27 cellular contexts compared by ENCODE assay signal in genomic region chr1:167882376-167882775, GRCh38. TPM values are rescaled to one million over a fixed set of nuclear protein-coding genes. Genes with fewer than 3 reads are reported as not detected.
"Had no signal": no experiment of that assay in that cellular context is flagged by ENCODE, and none has a peak within 500 bp of the region (broad histone marks: within the 10 kb centered on the region; RNA-seq: fewer than 3 reads in every experiment).

No MANE protein-coding gene starts in this region.

- ATAC-seq: naive thymus-derived CD4-positive, alpha-beta T cell; natural killer cell; psoas muscle; right cardiac atrium; right lobe of liver; stimulated activated effector memory CD8-positive, alpha-beta T cell treated with anti-CD3 and anti-CD28 coated beads, Interleukin-12 subunit alpha, Interleukin-12 subunit beta, amount 100 ng/mL, for 72 hours; stimulated activated naive B cell treated with anti-CD40 and anti-IgM and Interleukin-4, amounts not matched to agents 10 μg/mL and 1 μg/mL and 100 μg/mL, for 72 hours had no signal

- H3K4me3 ChIP-seq: ovary, psoas muscle, right lobe of liver, sigmoid colon, stomach, thoracic aorta, thyroid gland, tibial nerve, upper lobe of left lung, vagina had no signal

- H3K9me3 ChIP-seq: neutrophil, ovary, psoas muscle, right lobe of liver, sigmoid colon, stomach, thoracic aorta, thyroid gland, tibial nerve, upper lobe of left lung, vagina had no signal

- DNase-seq: naive thymus-derived CD4-positive, alpha-beta T cell; natural killer cell; nucleus accumbens; ovary; posterior cingulate gyrus; psoas muscle; right cardiac atrium; right lobe of liver; sigmoid colon; small intestine; stimulated activated CD4-positive, alpha-beta T cell treated with anti-CD3 and anti-CD28 coated beads, Interleukin-15, amount 100 ng/mL, for 24 hours; stimulated activated CD4-positive, alpha-beta T cell treated with anti-CD3 and anti-CD28 coated beads, Interleukin-2, amount 100 ng/mL, for 24 hours; stimulated activated CD4-positive, alpha-beta T cell treated with anti-CD3 and anti-CD28 coated beads, Interleukin-2, amount 100 ng/mL, for 48 hours; stimulated activated CD4-positive, alpha-beta T cell treated with anti-CD3 and anti-CD28 coated beads, Interleukin-4, amount 100 ng/mL, for 24 hours; stimulated activated naive B cell treated with anti-CD40 and anti-IgM and Interleukin-4, amounts not matched to agents 10 μg/mL and 1 μg/mL and 100 μg/mL, for 72 hours; stimulated activated naive CD4-positive, alpha-beta T cell treated with Interleukin-2 at 50 U/mL for 16 hours; stomach; thyroid gland; trophoblast cell; upper lobe of left lung had no signal

- H3K4me1 ChIP-seq: parathyroid adenoma, psoas muscle, right lobe of liver, sigmoid colon, stomach, thyroid gland, tibial nerve, upper lobe of left lung, vagina had no signal

- H3K9ac ChIP-seq: parathyroid adenoma had no signal

- H3K27me3 ChIP-seq: neutrophil, ovary, right lobe of liver, sigmoid colon, stomach, thyroid gland, tibial nerve, upper lobe of left lung, vagina had no signal

- H3K27ac ChIP-seq: neutrophil, ovary, parathyroid adenoma, psoas muscle, right lobe of liver, sigmoid colon, stomach, thoracic aorta, thyroid gland, tibial nerve, upper lobe of left lung, vagina had no signal

- H2AFZ ChIP-seq: parathyroid adenoma had no signal

- H3K36me3 ChIP-seq: neutrophil, ovary, sigmoid colon, stomach, thoracic aorta, thyroid gland, tibial nerve, upper lobe of left lung, vagina had no signal

RNA-seq across cellular contexts. Expression of gene ADCY10, which starts 31.6 kb away (rescaled TPM):
- total RNA-seq: neural crest cell, stomach, tibial nerve, vagina had no signal
